8 cellular contexts compared by ENCODE assay signal in the genomic region with DNA sequence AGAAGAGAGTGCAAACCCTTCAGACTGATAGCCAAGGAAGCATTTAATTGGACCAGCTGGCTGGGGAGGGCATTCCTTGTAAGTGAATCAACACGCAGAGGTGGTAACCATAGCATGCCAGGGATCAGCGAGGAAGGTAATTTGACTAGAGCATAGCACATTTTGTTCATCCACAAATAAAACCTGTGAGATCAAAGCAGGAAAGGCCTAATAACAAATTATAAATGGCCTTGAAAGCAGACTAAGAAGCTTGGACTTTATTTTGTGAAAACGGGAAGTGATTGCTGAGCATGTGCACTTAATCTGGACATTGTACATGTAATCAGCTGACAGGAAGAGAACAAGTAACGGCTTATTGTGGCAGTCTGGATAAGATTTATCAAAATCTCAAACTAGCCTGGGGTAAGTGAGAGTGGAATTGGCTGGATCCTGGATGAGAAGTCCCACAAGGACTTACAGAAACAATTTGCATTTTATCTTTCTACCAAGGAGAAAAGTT. TPM values are rescaled to one million over a fixed set of nuclear protein-coding genes. Genes with fewer than 3 reads are reported as not detected.
DNase-seq lines count a peak whose midpoint lies in the region; ATAC-seq, FAIRE-seq and TF ChIP-seq lines count a peak whose summit lies in the region.

No MANE protein-coding gene starts in this region.

- DNase-seq in GM12891 (ENCODE audit: insufficient read length, low spot score), result no peak
- DNase-seq in NOMO-1 treated with dmso at 0.1 percent for 144 hours (lab: John Stamatoyannopoulos, UW; ENCODE audit: unreplicated experiment), result peak; percentile 40
- peak; percentile 93 for DNase-seq in choroid plexus epithelial cell (ENCODE audit: low read depth)
- peak; percentile 84 for DNase-seq in mesendoderm
- no peak for DNase-seq in DMS79 (lab: John Stamatoyannopoulos, UW)
- no peak for DNase-seq in DMS79 treated with DMSO at 0.1 percent for 48 hours (lab: John Stamatoyannopoulos, UW)

- no peak overlapping the region for H4K8ac ChIP-seq in mesendoderm (ENCODE audit: low read depth, low read length)

- no peak overlapping the region for H3K56ac ChIP-seq in mesendoderm (ENCODE audit: low read length)

- no peak overlapping the region for H3K27ac ChIP-seq in mesendoderm (ENCODE audit: low read depth, low read length)

- FAIRE-seq in GM12891 (lab: Jason Lieb, UNC), result peak; percentile 84

- no peak overlapping the region for H2AK5ac ChIP-seq in mesendoderm (ENCODE audit: low read length)

- peaks cover 6% of the 10 kb centered on the region for H3K4me1 ChIP-seq in mesendoderm (ENCODE audit: control insufficient read depth, low read depth, low read length)

- no peak for TF ChIP-seq POLR2A in GM12891 (IDR thresholded peaks at IDR 0.05; ENCODE audit: low read depth, low read length)

- H3K4me3 ChIP-seq in choroid plexus epithelial cell (ENCODE audit: low read depth, low read length), result peak overlapping the region; percentile 3
- no peak overlapping the region for H3K4me3 ChIP-seq in mesendoderm (ENCODE audit: low read length)

- H3K4me2 ChIP-seq in mesendoderm (ENCODE audit: low read length), result no peak overlapping the region

- no peaks in the 10 kb centered on the region for H3K79me1 ChIP-seq in mesendoderm (ENCODE audit: low read length)

- H3K18ac ChIP-seq in mesendoderm (ENCODE audit: low read length), result no peak overlapping the region

- H3K9ac ChIP-seq in mesendoderm (ENCODE audit: low read length), result no peak overlapping the region

- no peak overlapping the region for H3K23ac ChIP-seq in mesendoderm (ENCODE audit: low read length)

- H2BK15ac ChIP-seq in mesendoderm (replicated peaks; ENCODE audit: low read depth), result peak overlapping the region; percentile 85

- no peak for ATAC-seq in GM19463 (IDR thresholded peaks at IDR 0.05; ENCODE audit: unreplicated experiment)
- ATAC-seq in GM21576 (IDR thresholded peaks at IDR 0.05; ENCODE audit: unreplicated experiment), result no peak

- no peak overlapping the region for H2BK120ac ChIP-seq in mesendoderm (ENCODE audit: low read depth, low read length)

- H2BK5ac ChIP-seq in mesendoderm (ENCODE audit: low read length), result no peak overlapping the region

- no peak for TF ChIP-seq CTCF in choroid plexus epithelial cell (conservative IDR thresholded peaks at IDR 0.05; ENCODE audit: low read depth, low read length)

- no peaks in the 10 kb centered on the region for H3K79me2 ChIP-seq in mesendoderm (ENCODE audit: control insufficient read depth, insufficient read depth, low read length)

- H3K27me3 ChIP-seq in mesendoderm (ENCODE audit: insufficient read depth, low read length, poor library complexity), result no peaks in the 10 kb centered on the region

- no peaks in the 10 kb centered on the region for H3K36me3 ChIP-seq in mesendoderm (ENCODE audit: control insufficient read depth, insufficient read depth, low read length)

- H4K5ac ChIP-seq in mesendoderm (ENCODE audit: low read length), result no peak overlapping the region

- WGBS in mesendoderm (ENCODE audit: extremely low coverage, insufficient coverage, low lambda C conversion rate), result no CpG with 5 or more reads among the region's 4 CpGs

- H3K4ac ChIP-seq in mesendoderm (ENCODE audit: low read depth, low read length), result no peak overlapping the region

TF ChIP-seq in GM12891, 5 proteins besides CTCF, POLR2A, EP300 and RAD21:
- TF ChIP-seq SPI1 (IDR thresholded peaks at IDR 0.05; ENCODE audit: low read depth, low read length) (peak; percentile 95), TAF1 (IDR thresholded peaks at IDR 0.05; ENCODE audit: low read depth, low read length) (0 out of 2 replicates have a peak, but pooled peaks have one; percentile 23), POU2F2 (IDR thresholded peaks at IDR 0.05; ENCODE audit: low read depth, low read length) (no peak)

RNA-seq across cellular contexts. Expression of a gene that starts 11.7 kb away (rescaled TPM):
- polyA plus RNA-seq in GM12891 (2012; ENCODE audit: low read depth, missing spikeins), result 5.9 TPM
- polyA plus RNA-seq in mesendoderm (2013, experiment 1 of 2), result 31.6 TPM
- 32.3 TPM for polyA plus RNA-seq in mesendoderm (2013, experiment 2 of 2)

Comparison
In these comparisons a context has a peak if more than half of its experiments do, and no peak if none do; other contexts are left out.
1. DNase-seq: peak in NOMO-1 treated with dmso at 0.1 percent for 144 hours (single experiment), choroid plexus epithelial cell (single experiment) and mesendoderm (single experiment); none in GM12891 (single experiment), DMS79 (single experiment) and DMS79 treated with DMSO at 0.1 percent for 48 hours (single experiment).